10 cellular contexts compared by ENCODE assay signal in genomic region chr2:28394997-28395333, GRCh38. TPM values are rescaled to one million over a fixed set of nuclear protein-coding genes. Genes with fewer than 3 reads are reported as not detected.
DNase-seq lines count a peak whose midpoint lies in the region; FAIRE-seq and TF ChIP-seq lines count a peak whose summit lies in the region.
"Had no signal": no experiment of that assay in that cellular context is flagged by ENCODE, and none has a peak within 500 bp of the region (broad histone marks: within the 10 kb centered on the region; RNA-seq: fewer than 3 reads in every experiment).

No MANE protein-coding gene starts in this region.

- H3K4me3 ChIP-seq in ascending aorta, result peak overlapping the region; percentile 81 to 96
- peak overlapping the region; percentile 80; the same call in 1 of the 2 replicates for H3K4me3 ChIP-seq in iPS-20b (ENCODE audit: low read length)
- peak overlapping the region; percentile 84 to 89 for H3K4me3 ChIP-seq in small intestine (ENCODE audit: low read depth in 1 of 2, low read length in 2 of 2)

- H3K9ac ChIP-seq in H9 (ENCODE audit: extremely low read depth, insufficient read length, low read length) (no peak overlapping the region), iPS-20b (ENCODE audit: low read depth, low read length) (no peak overlapping the region)

- H4K8ac ChIP-seq in H9 (replicated peaks; ENCODE audit: insufficient read length, low read depth, low read length), result no peak overlapping the region

- H2BK20ac ChIP-seq in H9 (ENCODE audit: low read depth, low read length, poor library complexity, severe bottlenecking), result no peak overlapping the region

- no peak overlapping the region for H3K18ac ChIP-seq in H9 (ENCODE audit: insufficient read length, low read depth, low read length)

- H4K20me1 ChIP-seq in H9 (ENCODE audit: control insufficient read depth, insufficient read depth, insufficient read length), result no peaks in the 10 kb centered on the region

- H3K9me3 ChIP-seq in H9 (ENCODE audit: control insufficient read depth, low read depth, low read length), result no peaks in the 10 kb centered on the region
- no peaks in the 10 kb centered on the region for H3K9me3 ChIP-seq in ascending aorta
- no peaks in the 10 kb centered on the region for H3K9me3 ChIP-seq in iPS-20b (ENCODE audit: insufficient read depth, low read depth, low read length)
- H3K9me3 ChIP-seq in small intestine (ENCODE audit: control insufficient read depth, low read depth), result no peaks in the 10 kb centered on the region

- H3K4ac ChIP-seq in H9 (ENCODE audit: low read depth, low read length), result no peak overlapping the region

- no peak overlapping the region for H3K27ac ChIP-seq in H9 (ENCODE audit: insufficient read length, low read depth, low read length)
- peak overlapping the region; percentile 99 to 100 for H3K27ac ChIP-seq in ascending aorta
- no peak overlapping the region for H3K27ac ChIP-seq in iPS-20b (ENCODE audit: low read length)
- peak overlapping the region; percentile 98 to 99 for H3K27ac ChIP-seq in small intestine (ENCODE audit: low read depth in 1 of 2, low read length in 1 of 2)

- H2AFZ ChIP-seq in H9 (ENCODE audit: low read length), result no peak overlapping the region

- no peak for TF ChIP-seq CTCF in H9 (conservative IDR thresholded peaks at IDR 0.05)
- no peak for TF ChIP-seq CTCF in ascending aorta (IDR thresholded peaks at IDR 0.05)
- no peak for TF ChIP-seq CTCF in HFFc6 (IDR thresholded peaks at IDR 0.05)

- in situ Hi-C loops in ACHN (cut with HindIII; ENCODE audit: low pct_ligation_motif_present, low pct_unique_long_range_greater_than_20kb, low sequenced_read_pairs), result no loop called here

- H3K36me3 ChIP-seq in ascending aorta (peaks cover 7 to 24% of the 10 kb centered on the region in 2 donors), iPS-20b (ENCODE audit: insufficient read depth, low read depth, low read length) (no peaks in the 10 kb centered on the region), small intestine (ENCODE audit: control insufficient read depth in 2 of 2, insufficient read depth in 2 of 2, low read length in 2 of 2) (no peaks in the 10 kb centered on the region)

- no peaks in the 10 kb centered on the region for H3K9me3 Mint-ChIP-seq in H9
- H3K9me3 Mint-ChIP-seq in HFFc6, result peaks cover 8% of the 10 kb centered on the region; the same call in 1 of the 2 replicates

- peaks cover 3% of the 10 kb centered on the region; the same call in 1 of the 2 replicates for H3K4me1 ChIP-seq in H9 (ENCODE audit: insufficient read depth, low read length)
- peaks cover 3 to 28% of the 10 kb centered on the region in 2 donors for H3K4me1 ChIP-seq in ascending aorta
- no peaks in the 10 kb centered on the region; the same call in 1 of the 2 replicates for H3K4me1 ChIP-seq in iPS-20b (ENCODE audit: insufficient read depth, low read length)
- peaks cover 2 to 5% of the 10 kb centered on the region in 2 donors for H3K4me1 ChIP-seq in small intestine (ENCODE audit: control insufficient read depth in 2 of 2, insufficient read depth in 1 of 2, low read depth in 1 of 2, low read length in 1 of 2)

- FAIRE-seq in small intestine (lab: Jason Lieb, UNC), result no peak
- FAIRE-seq in frontal cortex (lab: Jason Lieb, UNC), result no peak

- no peak overlapping the region for H2BK15ac ChIP-seq in H9 (ENCODE audit: low read depth, low read length)

- H4K5ac ChIP-seq in H9 (ENCODE audit: insufficient read length, low read depth, low read length), result no peak overlapping the region

- H3K79me2 ChIP-seq in H9 (ENCODE audit: insufficient read depth, low read length), result no peaks in the 10 kb centered on the region

- peaks cover 20% of the 10 kb centered on the region for H3K27me3 Mint-ChIP-seq in H9 (ENCODE audit: low read depth)
- H3K27me3 Mint-ChIP-seq in HFFc6 (ENCODE audit: insufficient read depth), result peaks cover 5% of the 10 kb centered on the region
- H3K27me3 Mint-ChIP-seq: activated naive CD8-positive, alpha-beta T cell had no signal

- H3K14ac ChIP-seq in H9 (ENCODE audit: insufficient read depth, low read length), result no peak overlapping the region

- H4K91ac ChIP-seq in H9 (ENCODE audit: insufficient read length, low read depth, low read length), result no peak overlapping the region

- H2BK5ac ChIP-seq in H9 (ENCODE audit: insufficient read length, low read length), result no peak overlapping the region

- no peaks in the 10 kb centered on the region for H3K36me3 Mint-ChIP-seq in H9 (ENCODE audit: insufficient read depth in 1 of 3, low read depth in 3 of 3)
- H3K36me3 Mint-ChIP-seq in HFFc6 (ENCODE audit: low read depth), result peaks cover 16% of the 10 kb centered on the region; the same call in 1 of the 2 replicates
- H3K36me3 Mint-ChIP-seq: activated naive CD8-positive, alpha-beta T cell had no signal

- no peak overlapping the region for H3T11ph ChIP-seq in H9 (ENCODE audit: low read length)

- H3K23ac ChIP-seq in H9 (ENCODE audit: insufficient read length, low read depth, low read length), result no peak overlapping the region

- H2BK120ac ChIP-seq in H9 (ENCODE audit: low read depth, low read length, poor library complexity, severe bottlenecking), result no peak overlapping the region

- H3K23me2 ChIP-seq in H9 (ENCODE audit: insufficient read length, low read depth, low read length, poor library complexity, severe bottlenecking), result peaks cover 25% of the 10 kb centered on the region

- peaks cover 19% of the 10 kb centered on the region; the same call in 1 of the 2 replicates for H3K27me3 ChIP-seq in H9 (ENCODE audit: insufficient read depth, low read length)
- H3K27me3 ChIP-seq in ascending aorta, result no peaks in the 10 kb centered on the region
- H3K27me3 ChIP-seq in iPS-20b (ENCODE audit: insufficient read depth, low read length), result peaks cover 52% of the 10 kb centered on the region
- no peaks in the 10 kb centered on the region for H3K27me3 ChIP-seq in small intestine (ENCODE audit: control insufficient read depth in 2 of 2, insufficient read depth in 2 of 2, low read length in 2 of 2)

- no peak overlapping the region for H3K27ac Mint-ChIP-seq in H9
- no peak overlapping the region for H3K27ac Mint-ChIP-seq in HFFc6

- no peaks in the 10 kb centered on the region for H3K79me1 ChIP-seq in H9 (ENCODE audit: insufficient read depth, low read depth, low read length, poor library complexity, severe bottlenecking)

- no peak for DNase-seq in H9
- DNase-seq in ascending aorta (ENCODE audit: low spot score in 2 of 2), result no peak
- DNase-seq in small intestine, result peak; percentile 51
- no peak for DNase-seq in HFFc6
- no peak for DNase-seq in frontal cortex (ENCODE audit: low spot score in 2 of 2)
- DNase-seq in ACHN, result no peak
- DNase-seq in NOMO-1 treated with DMSO at 0.1 percent for 48 hours (lab: John Stamatoyannopoulos, UW; ENCODE audit: unreplicated experiment), result no peak
- DNase-seq: T-helper 1 cell had no signal

- no peak overlapping the region for H2BK12ac ChIP-seq in H9 (ENCODE audit: insufficient read length, low read depth, low read length)

- no peak overlapping the region for H2AK5ac ChIP-seq in H9 (ENCODE audit: insufficient read length, low read length)

- no peak overlapping the region for H3K56ac ChIP-seq in H9 (ENCODE audit: insufficient read length, low read depth, low read length)

- H3K4me1 Mint-ChIP-seq in H9, result peaks cover 13 to 14% of the 10 kb centered on the region in 2 experiments
- peaks cover 9% of the 10 kb centered on the region for H3K4me1 Mint-ChIP-seq in HFFc6 (ENCODE audit: low read depth)

- H3K4me3 Mint-ChIP-seq in H9 (no peak overlapping the region), HFFc6 (no peak overlapping the region)
- H3K4me3 Mint-ChIP-seq: activated naive CD8-positive, alpha-beta T cell had no signal

- peak overlapping the region; percentile 56 for H3K4me2 ChIP-seq in H9 (ENCODE audit: insufficient read depth, insufficient read length, low read length)

- intact Hi-C loops in ascending aorta (cut with DNase I), result loop anchor here (1.0 to 10.0 kb wide), 5 partner anchors 168 to 673 kb away; partner anchors contain the start of gene PPP1CB

- WGBS in H9 (ENCODE audit: extremely low coverage, insufficient read length, low lambda C conversion rate), result no CpG with 5 or more reads among the region's 7 CpGs
- WGBS in small intestine, 3 donors, result 4 to 18% (median 13%) methylated on average over 7 of the region's 7 CpGs

RNA-seq across cellular contexts. Expression of gene FOSL2, which starts 2.3 kb away (rescaled TPM):
- total RNA-seq in H9 (2021) (7.3 and 7.4 TPM in 2 replicates), ascending aorta (185 TPM), frontal cortex (20.0 TPM)
- 10 to 100 TPM; 29.2 to 41.4 (median 40.0) TPM for polyA plus RNA-seq in small intestine
- total RNA-seq in HFFc6 (2021; fragmentation: NEBNext Ultra II Directional; extraction: Animal tissue kit (Norgen Biotek cat#: 25700)), result 100 to 1,000 TPM in 5 of 6 experiments, 10 to 100 TPM in 1; 90.1 to 128 (median 116) TPM

Comparison
In these comparisons a context has a peak if more than half of its experiments do, and no peak if none do; other contexts are left out.
1. H3K27ac ChIP-seq: peak in ascending aorta (2 of 2) and small intestine (2 of 2); none in H9 (single experiment) and iPS-20b (single experiment).
2. Peak in every context shown above with its lines, with median percentiles within 50 percentile points of each other: H3K4me3 ChIP-seq.